22 cellular contexts compared by ENCODE assay signal in genomic region chrX:77003530-77003929, GRCh38.
DNase-seq lines count a peak whose midpoint lies in the region; ATAC-seq, FAIRE-seq and TF ChIP-seq lines count a peak whose summit lies in the region.
"Had no signal": no experiment of that assay in that cellular context is flagged by ENCODE, and none has a peak within 500 bp of the region (broad histone marks: within the 10 kb centered on the region; RNA-seq: fewer than 3 reads in every experiment).

No MANE protein-coding gene starts in this region.

- no peak overlapping the region for H3K9ac ChIP-seq in smooth muscle cell (ENCODE audit: low read depth)
- H3K9ac ChIP-seq: GM23248 had no signal

- peak overlapping the region; percentile 72 for H3K27ac Mint-ChIP-seq in activated T-cell treated with anti-CD3 and anti-CD28 coated beads, Interleukin-2, amount 50 U/mL, for 24 hours
- H3K27ac Mint-ChIP-seq in activated T-helper 17 cell treated with anti-CD3 and anti-CD28 coated beads, Interleukin-2, amount 50 U/mL, for 72 hours = peak overlapping the region; percentile 80
- H3K27ac Mint-ChIP-seq: H9, HFFc6 had no signal

- 68% methylated on average over 1 of the region's 1 CpG for WGBS in smooth muscle cell (ENCODE audit: low lambda C conversion rate)

- no peaks in the 10 kb centered on the region for H3K27me3 ChIP-seq in smooth muscle cell (ENCODE audit: low read depth)
- H3K27me3 ChIP-seq: BE2C had no signal

- H3K36me3 Mint-ChIP-seq in activated T-cell treated with anti-CD3 and anti-CD28 coated beads, Interleukin-2, amount 50 U/mL, for 24 hours (ENCODE audit: low read depth) = no peaks in the 10 kb centered on the region
- no peaks in the 10 kb centered on the region for H3K36me3 Mint-ChIP-seq in activated T-helper 17 cell treated with anti-CD3 and anti-CD28 coated beads, Interleukin-2, amount 50 U/mL, for 72 hours (ENCODE audit: low read depth)

- H3K27me3 Mint-ChIP-seq in activated T-cell treated with anti-CD3 and anti-CD28 coated beads, Interleukin-2, amount 50 U/mL, for 24 hours = peaks cover 55% of the 10 kb centered on the region
- no peaks in the 10 kb centered on the region for H3K27me3 Mint-ChIP-seq in activated T-helper 17 cell treated with anti-CD3 and anti-CD28 coated beads, Interleukin-2, amount 50 U/mL, for 72 hours

- H3K27ac ChIP-seq in smooth muscle cell (ENCODE audit: low read depth) = peak overlapping the region; percentile 69
- H3K27ac ChIP-seq: GM23248 had no signal

- H4K20me1 ChIP-seq in smooth muscle cell (ENCODE audit: low read depth) = no peaks in the 10 kb centered on the region

- H2AFZ ChIP-seq in smooth muscle cell (ENCODE audit: low read depth) = no peak overlapping the region
- H2AFZ ChIP-seq: GM23248 had no signal

- no peak for TF ChIP-seq CTCF in smooth muscle cell (IDR thresholded peaks at IDR 0.05; ENCODE audit: borderline replicate concordance, insufficient read depth, poor library complexity, severe bottlenecking)

- peaks cover 18% of the 10 kb centered on the region for H3K4me1 Mint-ChIP-seq in activated T-cell treated with anti-CD3 and anti-CD28 coated beads, Interleukin-2, amount 50 U/mL, for 24 hours (ENCODE audit: low read depth)
- peaks cover 10% of the 10 kb centered on the region for H3K4me1 Mint-ChIP-seq in activated T-helper 17 cell treated with anti-CD3 and anti-CD28 coated beads, Interleukin-2, amount 50 U/mL, for 72 hours
- H3K4me1 Mint-ChIP-seq: H9 had no signal

- no peaks in the 10 kb centered on the region for H3K9me3 ChIP-seq in smooth muscle cell (replicated peaks; ENCODE audit: low read depth)
- H3K9me3 ChIP-seq: BE2C had no signal

- in situ Hi-C loops in KBM-7 (cut with MboI; ENCODE audit: low pct_unique_long_range_greater_than_20kb, low sequenced_read_pairs) = no loop called here

- no peak overlapping the region for H3K4me2 ChIP-seq in smooth muscle cell

- no peaks in the 10 kb centered on the region for H3F3A ChIP-seq in smooth muscle cell (ENCODE audit: low read depth)

- H3K79me2 ChIP-seq in smooth muscle cell (ENCODE audit: low read depth) = no peaks in the 10 kb centered on the region

- H3K4me3 ChIP-seq in smooth muscle cell = no peak overlapping the region
- H3K4me3 ChIP-seq: GM23248, K562 had no signal

- H3K4me3 Mint-ChIP-seq in activated T-cell treated with anti-CD3 and anti-CD28 coated beads, Interleukin-2, amount 50 U/mL, for 24 hours = no peak overlapping the region
- H3K4me3 Mint-ChIP-seq in activated T-helper 17 cell treated with anti-CD3 and anti-CD28 coated beads, Interleukin-2, amount 50 U/mL, for 72 hours = peak overlapping the region; percentile 25
- H3K4me3 Mint-ChIP-seq: H9, HFFc6 had no signal

- H3K4me1 ChIP-seq in smooth muscle cell (ENCODE audit: low read depth) = no peaks in the 10 kb centered on the region
- H3K4me1 ChIP-seq: BE2C had no signal

- H3K36me3 ChIP-seq in smooth muscle cell (ENCODE audit: low read depth) = no peaks in the 10 kb centered on the region
- H3K36me3 ChIP-seq: BE2C had no signal

- peak; percentile 18 for FAIRE-seq in GM18507 (lab: Jason Lieb, UNC)
- FAIRE-seq: HepG2, K562 had no signal

- ATAC-seq in activated T-helper 17 cell treated with anti-CD3 and anti-CD28 coated beads, Interleukin-2, amount 50 U/mL, for 72 hours (replicated peaks) = peak; percentile 36
- ATAC-seq in GM18873 (IDR thresholded peaks at IDR 0.05; ENCODE audit: low FRiP score, unreplicated experiment) = no peak
- ATAC-seq: HepG2, K562, Right ventricle myocardium inferior had no signal

- H3K9me3 Mint-ChIP-seq in activated T-cell treated with anti-CD3 and anti-CD28 coated beads, Interleukin-2, amount 50 U/mL, for 24 hours = no peaks in the 10 kb centered on the region
- no peaks in the 10 kb centered on the region for H3K9me3 Mint-ChIP-seq in activated T-helper 17 cell treated with anti-CD3 and anti-CD28 coated beads, Interleukin-2, amount 50 U/mL, for 72 hours

- no peak for DNase-seq in activated T-cell treated with anti-CD3 and anti-CD28 coated beads, Interleukin-2, amount 50 U/mL, for 24 hours
- DNase-seq in activated T-cell treated with anti-CD3 and anti-CD28 coated beads, Interleukin-2, amount 50 U/mL, for 48 hours = no peak
- DNase-seq in GM18507 (ENCODE audit: extremely low spot score, insufficient read length, low read depth) (no peak), smooth muscle cell (lab: John Stamatoyannopoulos, UW; ENCODE audit: unreplicated experiment) (no peak), KBM-7 (no peak)
- DNase-seq: BE2C, DMS79, H9, HFFc6, MM.1S, NCI-H1092, NCI-H1436, NCI-H187 treated with DMSO at 0.1 percent for 48 hours, NCI-H2107, NCI-H446 treated with DMSO at 0.1 percent for 48 hours, NCI-H526 treated with DMSO at 0.1 percent for 48 hours had no signal
